18 cellular contexts compared by ENCODE assay signal in the genomic region with DNA sequence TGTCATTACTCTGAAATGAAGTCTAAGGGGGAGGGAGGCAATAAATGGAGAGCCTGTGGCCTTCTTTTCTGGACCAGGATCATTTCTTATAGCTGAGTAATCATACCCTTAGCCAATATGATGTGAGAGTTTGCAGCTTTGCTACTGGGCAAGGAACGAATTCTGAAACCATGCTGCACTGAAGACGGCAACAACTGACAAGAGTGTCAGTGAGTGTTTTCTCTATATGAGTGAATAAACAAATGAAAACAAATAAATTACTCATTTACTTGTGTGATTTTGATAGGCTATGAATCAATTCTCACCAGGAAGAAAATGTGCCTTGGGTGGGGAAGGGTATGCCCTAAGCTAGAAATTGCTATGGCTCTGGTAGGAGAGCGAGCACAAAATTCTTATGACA.
DNase-seq lines count a peak whose midpoint lies in the region; ATAC-seq, FAIRE-seq and TF ChIP-seq lines count a peak whose summit lies in the region.
"Had no signal": no experiment of that assay in that cellular context is flagged by ENCODE, and none has a peak within 500 bp of the region (broad histone marks: within the 10 kb centered on the region; RNA-seq: fewer than 3 reads in every experiment).

No MANE protein-coding gene starts in this region.

- no peaks in the 10 kb centered on the region for H3K27me3 Mint-ChIP-seq in activated CD4-positive, alpha-beta T cell treated with anti-CD3 and anti-CD28 coated beads, Interleukin-2, amount 10 ng/mL, durations not matched to agents 24 days and 14 days
- no peaks in the 10 kb centered on the region for H3K27me3 Mint-ChIP-seq in activated CD4-positive, alpha-beta memory T cell treated with anti-CD3 and anti-CD28 coated beads for 36 hours

- peaks cover 7% of the 10 kb centered on the region for H3K9me3 Mint-ChIP-seq in activated CD4-positive, alpha-beta T cell treated with anti-CD3 and anti-CD28 coated beads, Interleukin-2, amount 10 ng/mL, durations not matched to agents 24 days and 14 days
- no peaks in the 10 kb centered on the region for H3K9me3 Mint-ChIP-seq in activated CD4-positive, alpha-beta memory T cell treated with anti-CD3 and anti-CD28 coated beads for 36 hours

- DNase-seq in activated CD4-positive, alpha-beta T cell treated with anti-CD3 and anti-CD28 coated beads, Interleukin-2, amount 10 ng/mL, durations not matched to agents 24 days and 14 days = peak; percentile 73
- no peak for DNase-seq in activated CD4-positive, alpha-beta T cell treated with anti-CD3 and anti-CD28 coated beads for 4 hours
- no peak for DNase-seq in DND-41
- peak; percentile 52 for DNase-seq in activated CD4-positive, alpha-beta memory T cell treated with anti-CD3 and anti-CD28 coated beads for 36 hours
- peak; percentile 38 for DNase-seq in choroid plexus epithelial cell (ENCODE audit: low read depth)
- no peak for DNase-seq in NCI-H524 treated with DMSO at 0.1 percent for 48 hours (lab: John Stamatoyannopoulos, UW)
- DNase-seq in adrenal gland = no peak
- DNase-seq in HTR-8/SVneo (ENCODE audit: insufficient read length, low spot score) = no peak
- DNase-seq: amniotic stem cell; gastrocnemius medialis; H7; left ventricle myocardium inferior; NCI-H2171; stimulated activated CD4-positive, alpha-beta T cell treated with anti-CD3 and anti-CD28 coated beads, Interleukin-4, amount 100 ng/mL, for 4 hours; upper lobe of right lung had no signal

- CTCF ChIA-PET in activated CD4-positive, alpha-beta memory T cell treated with anti-CD3 and anti-CD28 coated beads for 36 hours (lab: Charles Lee) = interaction anchor here (0.8 to 1.0 kb wide), 3 partner anchors 12 to 83 kb away, joined by 3 read pairs; no protein-coding TSS in a partner anchor

- no peak overlapping the region for H3K9ac ChIP-seq in DND-41 (ENCODE audit: low read depth, low read length)
- H3K9ac ChIP-seq: KMS-11 had no signal

- intact Hi-C loops in activated CD4-positive, alpha-beta T cell treated with anti-CD3 and anti-CD28 coated beads, Interleukin-2, amount 10 ng/mL, durations not matched to agents 24 days and 14 days (cut with micrococcal nuclease) = loop anchor here (1.0 to 5.0 kb wide), 3 partner anchors 80 to 551 kb away; a partner anchor contains a TSS
- intact Hi-C loops in activated CD4-positive, alpha-beta memory T cell treated with anti-CD3 and anti-CD28 coated beads for 36 hours (cut with micrococcal nuclease) = loop anchor here (2.0 to 5.0 kb wide), 2 partner anchors 35 to 126 kb away; no protein-coding TSS in a partner anchor
- intact Hi-C loops in adrenal gland (cut with DNase I) = no loop called here

- H3K36me3 ChIP-seq in DND-41 (ENCODE audit: insufficient read depth, low read length) (no peaks in the 10 kb centered on the region), adrenal gland (replicated peaks in 1 of 2) (no peaks in the 10 kb centered on the region)
- H3K36me3 ChIP-seq: gastrocnemius medialis, left ventricle myocardium inferior, upper lobe of right lung had no signal

- POLR2A ChIA-PET in activated CD4-positive, alpha-beta memory T cell treated with anti-CD3 and anti-CD28 coated beads for 36 hours (lab: Charles Lee) = interaction anchor here (0.8 to 2.6 kb wide), 5 partner anchors 13 to 126 kb away, joined by 3 to 8 read pairs (median 5); no protein-coding TSS in a partner anchor

- H3K9me3 ChIP-seq in DND-41 (ENCODE audit: insufficient read depth, low read length, severe bottlenecking) = no peaks in the 10 kb centered on the region
- no peaks in the 10 kb centered on the region for H3K9me3 ChIP-seq in adrenal gland (replicated peaks in 1 of 3)
- H3K9me3 ChIP-seq: gastrocnemius medialis, left ventricle myocardium inferior, upper lobe of right lung had no signal

- no peak for FAIRE-seq in HTR-8/SVneo (lab: Jason Lieb, UNC)
- FAIRE-seq: colon had no signal

- 85 to 97% (median 94%) methylated on average over 3 of the region's 3 CpGs for WGBS in adrenal gland, 4 donors

- peak overlapping the region; percentile 95 for H3K27ac Mint-ChIP-seq in activated CD4-positive, alpha-beta T cell treated with anti-CD3 and anti-CD28 coated beads, Interleukin-2, amount 10 ng/mL, durations not matched to agents 24 days and 14 days
- H3K27ac Mint-ChIP-seq in activated CD4-positive, alpha-beta memory T cell treated with anti-CD3 and anti-CD28 coated beads for 36 hours = peak overlapping the region; percentile 71

- no peaks in the 10 kb centered on the region for H3K79me2 ChIP-seq in DND-41 (ENCODE audit: insufficient read depth, low read length)

- H3K27ac ChIP-seq in DND-41 (ENCODE audit: low read length) (no peak overlapping the region), adrenal gland (no peak overlapping the region)
- H3K27ac ChIP-seq: gastrocnemius medialis, KMS-11, left ventricle myocardium inferior, upper lobe of right lung had no signal

- H3K27me3 ChIP-seq in DND-41 (ENCODE audit: insufficient read depth, low read length, poor library complexity) (no peaks in the 10 kb centered on the region), adrenal gland (no peaks in the 10 kb centered on the region)
- H3K27me3 ChIP-seq: gastrocnemius medialis, upper lobe of right lung had no signal

- no peaks in the 10 kb centered on the region for H4K20me1 ChIP-seq in DND-41 (ENCODE audit: insufficient read depth, low read length)

- TF ChIP-seq CTCF in DND-41 (IDR thresholded peaks at IDR 0.05; ENCODE audit: borderline replicate concordance, extremely low read depth, low read length, poor library complexity, severe bottlenecking) (no peak), choroid plexus epithelial cell (conservative IDR thresholded peaks at IDR 0.05; ENCODE audit: low read depth, low read length) (no peak), adrenal gland (IDR thresholded peaks at IDR 0.05) (no peak)

- H3K4me2 ChIP-seq in DND-41 (ENCODE audit: insufficient read depth, low read length) = no peak overlapping the region
- H3K4me2 ChIP-seq: KMS-11 had no signal

- peaks cover 2% of the 10 kb centered on the region for H3K36me3 Mint-ChIP-seq in activated CD4-positive, alpha-beta T cell treated with anti-CD3 and anti-CD28 coated beads, Interleukin-2, amount 10 ng/mL, durations not matched to agents 24 days and 14 days (ENCODE audit: low read depth)
- peaks cover 3% of the 10 kb centered on the region for H3K36me3 Mint-ChIP-seq in activated CD4-positive, alpha-beta memory T cell treated with anti-CD3 and anti-CD28 coated beads for 36 hours

- H3K4me3 ChIP-seq in DND-41 (ENCODE audit: low read depth in 1 of 2, low read length in 2 of 2) (no peak overlapping the region), choroid plexus epithelial cell (ENCODE audit: low read depth, low read length) (no peak overlapping the region), adrenal gland (no peak overlapping the region)
- H3K4me3 ChIP-seq: gastrocnemius medialis, left ventricle myocardium inferior, upper lobe of right lung had no signal

- peak overlapping the region; percentile 85 for H3K4me3 Mint-ChIP-seq in activated CD4-positive, alpha-beta T cell treated with anti-CD3 and anti-CD28 coated beads, Interleukin-2, amount 10 ng/mL, durations not matched to agents 24 days and 14 days
- peak overlapping the region; percentile 18 for H3K4me3 Mint-ChIP-seq in activated CD4-positive, alpha-beta memory T cell treated with anti-CD3 and anti-CD28 coated beads for 36 hours

- peaks cover 56% of the 10 kb centered on the region for H3K4me1 Mint-ChIP-seq in activated CD4-positive, alpha-beta T cell treated with anti-CD3 and anti-CD28 coated beads, Interleukin-2, amount 10 ng/mL, durations not matched to agents 24 days and 14 days
- H3K4me1 Mint-ChIP-seq in activated CD4-positive, alpha-beta memory T cell treated with anti-CD3 and anti-CD28 coated beads for 36 hours (ENCODE audit: low read depth) = peaks cover 56% of the 10 kb centered on the region

- ATAC-seq in DND-41 (ENCODE audit: insufficient read depth, low read depth) = no peak
- ATAC-seq: gastrocnemius medialis, sciatic nerve, upper lobe of right lung had no signal

- peaks cover 36% of the 10 kb centered on the region for H3K4me1 ChIP-seq in DND-41 (ENCODE audit: insufficient read depth, low read length)
- H3K4me1 ChIP-seq in adrenal gland (replicated peaks in 1 of 2) = peaks cover 0 to 17% of the 10 kb centered on the region in 2 donors
- H3K4me1 ChIP-seq: gastrocnemius medialis, upper lobe of right lung had no signal

- H2AFZ ChIP-seq in DND-41 (ENCODE audit: low read depth, low read length) = 0 out of 2 replicates have a peak overlapping the region, but pooled peaks have one; percentile 7

- no peak for TF ChIP-seq POLR2A in adrenal gland (IDR thresholded peaks at IDR 0.05)

Comparison
In these comparisons a context has a peak if more than half of its experiments do, and no peak if none do; other contexts are left out.
1. DNase-seq: peak in activated CD4-positive, alpha-beta T cell treated with anti-CD3 and anti-CD28 coated beads, Interleukin-2, amount 10 ng/mL, durations not matched to agents 24 days and 14 days (single experiment), activated CD4-positive, alpha-beta memory T cell treated with anti-CD3 and anti-CD28 coated beads for 36 hours (single experiment) and choroid plexus epithelial cell (single experiment); none in activated CD4-positive, alpha-beta T cell treated with anti-CD3 and anti-CD28 coated beads for 4 hours (0 of 2), DND-41 (single experiment), NCI-H524 treated with DMSO at 0.1 percent for 48 hours (single experiment), adrenal gland (0 of 7) and HTR-8/SVneo (single experiment).
2. intact Hi-C loops: an anchor here in activated CD4-positive, alpha-beta T cell treated with anti-CD3 and anti-CD28 coated beads, Interleukin-2, amount 10 ng/mL, durations not matched to agents 24 days and 14 days (1.0 to 5.0 kb wide) and activated CD4-positive, alpha-beta memory T cell treated with anti-CD3 and anti-CD28 coated beads for 36 hours (2.0 to 5.0 kb wide); none called in adrenal gland.